ENCODE assay signal across 8 cellular contexts in the genomic region with DNA sequence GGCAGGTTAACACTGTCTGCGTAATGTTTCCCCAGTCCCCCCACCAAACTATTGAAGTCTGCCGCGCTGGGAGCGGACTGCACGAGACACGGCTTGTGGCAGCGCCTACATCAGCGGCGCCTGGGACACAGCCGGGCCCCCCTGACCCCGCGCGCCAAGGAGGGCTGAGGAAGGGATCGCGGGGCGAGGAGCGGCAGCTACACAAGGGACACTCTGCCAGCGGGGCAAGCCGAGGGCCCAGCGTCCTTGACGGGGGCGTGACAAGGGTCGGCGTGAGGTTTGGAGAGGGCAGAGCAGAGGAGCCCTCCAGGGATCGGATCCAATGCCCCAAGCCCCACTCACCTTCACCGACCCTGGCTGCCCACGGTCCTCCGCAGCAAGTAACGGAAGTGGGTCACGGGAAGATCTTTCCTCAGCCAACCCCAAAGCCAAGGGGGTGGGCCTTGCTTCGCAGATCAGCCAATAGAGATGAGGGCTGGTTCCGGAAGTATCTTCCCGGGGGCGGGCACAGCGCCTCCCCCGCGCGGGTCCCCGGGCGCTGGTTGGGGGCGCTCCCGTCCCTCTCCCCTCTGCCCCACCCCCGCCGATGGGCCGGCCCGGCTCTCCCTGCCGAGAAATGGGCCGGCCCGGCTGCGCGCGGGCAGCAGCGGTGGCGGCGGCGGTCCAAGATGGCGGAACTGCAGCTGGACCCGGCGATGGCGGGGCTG. TPM values are rescaled to one million over a fixed set of nuclear protein-coding genes. Genes with fewer than 3 reads are reported as not detected.
DNase-seq lines count a peak whose midpoint lies in the region; ATAC-seq and TF ChIP-seq lines count a peak whose summit lies in the region.

A gene (minus strand): TSS at position 387 of the 707 bp plus-strand sequence. CDS start 4,319 bp downstream, outside the sequence.
A gene with protein sequence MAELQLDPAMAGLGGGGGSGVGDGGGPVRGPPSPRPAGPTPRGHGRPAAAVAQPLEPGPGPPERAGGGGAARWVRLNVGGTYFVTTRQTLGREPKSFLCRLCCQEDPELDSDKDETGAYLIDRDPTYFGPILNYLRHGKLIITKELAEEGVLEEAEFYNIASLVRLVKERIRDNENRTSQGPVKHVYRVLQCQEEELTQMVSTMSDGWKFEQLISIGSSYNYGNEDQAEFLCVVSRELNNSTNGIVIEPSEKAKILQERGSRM (plus strand): TSS at position 643 of the 707 bp plus-strand sequence. CDS start 26 bp downstream, at position 669.

- DNase-seq in CD1c-positive myeloid dendritic cell (ENCODE audit: extremely low spot score), result peak; percentile 97
- peak; percentile 89 for DNase-seq in NCI-H82 treated with DMSO at 0.1 percent for 48 hours (lab: John Stamatoyannopoulos, UW; ENCODE audit: unreplicated experiment)
- DNase-seq in activated CD4-positive, alpha-beta memory T cell treated with anti-CD3 and anti-CD28 coated beads, Interleukin-2, amount 10 ng/mL, durations not matched to agents 7 days and 5 days, result peak; percentile 96
- DNase-seq in lower leg skin (ENCODE audit: low spot score in 2 of 2), result peak; percentile 94 to 99
- DNase-seq in stimulated activated CD4-positive, alpha-beta T cell treated with anti-CD3 and anti-CD28 coated beads, Interleukin-4, amount 100 ng/mL, for 48 hours (ENCODE audit: low read depth in 2 of 2), result peak; percentile 90 to 96

- peak within 1 kb of the TSS; percentile 96 for H3K27ac ChIP-seq in duodenal mucosa (ENCODE audit: low read depth, low read length)

- H3K4me1 ChIP-seq in duodenal mucosa (ENCODE audit: control insufficient read depth in 1 of 2, insufficient read depth in 2 of 2, low read length in 2 of 2), result peaks cover 16 to 17% of the 10 kb centered on the region in 2 donors

- no peaks in the 10 kb centered on the region for H3K9me3 Mint-ChIP-seq in activated CD4-positive, alpha-beta memory T cell treated with anti-CD3 and anti-CD28 coated beads, Interleukin-2, amount 10 ng/mL, durations not matched to agents 7 days and 5 days

- 0% methylated on average over 32 to 35 of the region's 60 CpGs for WGBS in lower leg skin, 2 donors

- H3K27ac Mint-ChIP-seq in activated CD4-positive, alpha-beta memory T cell treated with anti-CD3 and anti-CD28 coated beads, Interleukin-2, amount 10 ng/mL, durations not matched to agents 7 days and 5 days, result peak within 1 kb of the TSS; percentile 91

- H3K27me3 Mint-ChIP-seq in activated CD4-positive, alpha-beta memory T cell treated with anti-CD3 and anti-CD28 coated beads, Interleukin-2, amount 10 ng/mL, durations not matched to agents 7 days and 5 days, result no peaks in the 10 kb centered on the region

- no peaks in the 10 kb centered on the region for H3K27me3 ChIP-seq in duodenal mucosa (ENCODE audit: control insufficient read depth in 1 of 2, insufficient read depth in 2 of 2, low read length in 2 of 2)

- H3K4me3 ChIP-seq in duodenal mucosa (ENCODE audit: low read depth in 1 of 2, low read length in 2 of 2) (peak within 1 kb of the TSS; percentile 87 to 91), lower leg skin (ENCODE audit: low read depth, poor library complexity, severe bottlenecking) (peak within 1 kb of the TSS; percentile 98)

- TF ChIP-seq CTCF in lower leg skin (IDR thresholded peaks at IDR 0.05), result no peak

- CTCF ChIA-PET in activated CD4-positive, alpha-beta memory T cell treated with anti-CD3 and anti-CD28 coated beads, Interleukin-2, amount 10 ng/mL, durations not matched to agents 7 days and 5 days (lab: Charles Lee), result interaction anchor here (0.6 to 3.2 kb wide), 10 partner anchors 8 to 126 kb away, joined by 3 to 19 read pairs (median 4); a partner anchor contains a TSS

- H3K4me3 Mint-ChIP-seq in activated CD4-positive, alpha-beta memory T cell treated with anti-CD3 and anti-CD28 coated beads, Interleukin-2, amount 10 ng/mL, durations not matched to agents 7 days and 5 days, result peak within 1 kb of the TSS; percentile 96

- POLR2A ChIA-PET in activated CD4-positive, alpha-beta memory T cell treated with anti-CD3 and anti-CD28 coated beads, Interleukin-2, amount 10 ng/mL, durations not matched to agents 7 days and 5 days (lab: Charles Lee), result interaction anchor here (0.7 to 4.1 kb wide), 18 partner anchors 10 to 242 kb away, joined by 3 to 31 read pairs (median 4); a partner anchor contains a TSS

- peak in 1 of 2 donors; percentile 82 for TF ChIP-seq POLR2A in lower leg skin (IDR thresholded peaks at IDR 0.05)

- ATAC-seq in GM19438 (IDR thresholded peaks at IDR 0.05; ENCODE audit: low read depth, unreplicated experiment) (peak; percentile 96), HG03575 (IDR thresholded peaks at IDR 0.05; ENCODE audit: extremely low read depth, insufficient number of reproducible peaks, low FRiP score, unreplicated experiment) (peak; percentile 75)

- peaks cover 7 to 12% of the 10 kb centered on the region in 2 donors for H3K36me3 ChIP-seq in duodenal mucosa (ENCODE audit: control insufficient read depth in 1 of 2, insufficient read depth in 2 of 2, low read length in 2 of 2)

- H3K36me3 Mint-ChIP-seq in activated CD4-positive, alpha-beta memory T cell treated with anti-CD3 and anti-CD28 coated beads, Interleukin-2, amount 10 ng/mL, durations not matched to agents 7 days and 5 days (ENCODE audit: low read depth), result peaks cover 23% of the 10 kb centered on the region

- intact Hi-C loops in lower leg skin (cut with DNase I; ENCODE audit: low total_unique reads), result no loop called here

- peaks cover 45% of the 10 kb centered on the region for H3K4me1 Mint-ChIP-seq in activated CD4-positive, alpha-beta memory T cell treated with anti-CD3 and anti-CD28 coated beads, Interleukin-2, amount 10 ng/mL, durations not matched to agents 7 days and 5 days

- H3K9me3 ChIP-seq in duodenal mucosa (ENCODE audit: control insufficient read depth in 1 of 2, low read length in 2 of 2), result no peaks in the 10 kb centered on the region

- peak within 1 kb of the TSS; percentile 99 for H3K9ac ChIP-seq in duodenal mucosa (ENCODE audit: low read depth in 1 of 2, low read length in 2 of 2)

RNA-seq across cellular contexts. Expression of the first gene that starts in this region (rescaled TPM):
- total RNA-seq in activated CD4-positive, alpha-beta memory T cell treated with anti-CD3 and anti-CD28 coated beads, Interleukin-2, amount 10 ng/mL, durations not matched to agents 7 days and 5 days, result 100 to 1,000 TPM; 242 TPM
- 100 to 1,000 TPM; 212 to 298 (median 249) TPM for total RNA-seq in lower leg skin

RNA-seq across cellular contexts. Expression of the second gene that starts in this region (rescaled TPM):
- 10 to 100 TPM; 24.2 to 24.9 TPM for total RNA-seq in activated CD4-positive, alpha-beta memory T cell treated with anti-CD3 and anti-CD28 coated beads, Interleukin-2, amount 10 ng/mL, durations not matched to agents 7 days and 5 days
- 10 to 100 TPM; 22.5 to 38.3 (median 28.6) TPM for total RNA-seq in lower leg skin

Comparison
In these comparisons a context has a peak if more than half of its experiments do, and no peak if none do; other contexts are left out.
1. Peak in every context shown above with its lines: DNase-seq, ATAC-seq, H3K4me3 ChIP-seq and H3K27ac ChIP-seq.